11 cellular contexts compared by ENCODE assay signal in the genomic region with DNA sequence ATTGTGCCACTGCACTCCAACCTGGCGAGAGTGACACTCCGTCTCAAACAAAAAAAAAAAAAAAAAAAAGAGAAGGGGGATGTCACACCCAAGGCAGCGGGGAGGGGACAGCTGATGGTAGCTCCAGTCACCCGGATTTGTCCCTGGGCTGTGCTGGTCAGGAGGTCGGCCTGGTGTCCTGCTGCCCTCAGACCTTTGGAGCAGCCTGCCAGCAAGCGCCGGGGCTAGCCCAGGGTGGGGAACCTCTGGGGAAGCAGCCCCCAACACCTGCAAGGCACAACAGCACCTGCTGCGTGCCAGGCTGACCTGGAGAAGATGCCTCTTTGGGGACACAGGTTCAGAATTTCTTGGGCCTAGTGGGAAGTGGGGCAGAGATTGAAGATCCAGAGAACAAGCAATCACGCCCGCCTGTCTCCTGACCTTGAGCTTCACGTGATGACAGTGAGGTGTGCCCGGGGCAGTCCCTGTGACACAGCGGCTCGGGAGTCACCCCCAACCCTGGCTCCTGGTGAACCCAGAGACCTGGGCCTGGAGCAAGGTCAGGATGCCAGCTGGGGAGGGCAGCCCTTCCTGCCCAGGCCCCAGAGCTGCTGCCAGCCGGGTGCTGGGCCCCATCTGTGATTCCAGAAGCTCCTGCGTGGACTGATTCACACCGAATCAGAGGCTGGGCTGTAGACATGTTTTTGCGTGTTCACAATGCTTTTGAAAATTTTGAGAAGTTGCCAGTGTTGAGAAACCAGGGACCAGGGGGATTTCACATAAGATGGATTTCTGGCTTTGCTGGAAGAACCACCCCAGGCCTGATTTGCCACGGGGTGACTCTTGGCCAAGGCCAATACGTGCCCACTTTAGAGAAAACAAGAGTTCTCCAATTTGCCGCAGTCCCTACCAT.
DNase-seq lines count a peak whose midpoint lies in the region; ATAC-seq, FAIRE-seq and TF ChIP-seq lines count a peak whose summit lies in the region.
"Had no signal": no experiment of that assay in that cellular context is flagged by ENCODE, and none has a peak within 500 bp of the region (broad histone marks: within the 10 kb centered on the region; RNA-seq: fewer than 3 reads in every experiment).

No MANE protein-coding gene starts in this region.

- ATAC-seq in T-helper 17 cell: no peak
- ATAC-seq in pancreas: no peak
- ATAC-seq: natural killer cell treated with Interleukin-12 subunit alpha and Interleukin-12 subunit beta and Interleukin-15 and Interleukin-18, amount 100 ng/mL, for 72 hours had no signal

- POLR2A ChIA-PET in Caco-2 (lab: Charles Lee) (no interaction called here), endothelial cell of umbilical vein (lab: Charles Lee) (no interaction called here)

- no peaks in the 10 kb centered on the region for H3K27me3 Mint-ChIP-seq in Caco-2 (ENCODE audit: insufficient read depth, unreplicated experiment)
- H3K27me3 Mint-ChIP-seq in T-helper 17 cell: no peaks in the 10 kb centered on the region
- H3K27me3 Mint-ChIP-seq: natural killer cell treated with Interleukin-12 subunit alpha and Interleukin-12 subunit beta and Interleukin-15 and Interleukin-18, amount 100 ng/mL, for 72 hours had no signal

- no peaks in the 10 kb centered on the region for H3K27me3 ChIP-seq in Caco-2 (replicated peaks; ENCODE audit: control insufficient read depth, insufficient read depth, low read length)
- no peaks in the 10 kb centered on the region for H3K27me3 ChIP-seq in endothelial cell of umbilical vein (ENCODE audit: control insufficient read depth in 2 of 2, insufficient read depth in 2 of 2, low read length in 2 of 2)
- H3K27me3 ChIP-seq in pancreas: no peaks in the 10 kb centered on the region

- 57 to 58% methylated on average over 21 of the region's 21 CpGs for WGBS in pancreas, 2 donors

- CTCF ChIA-PET in Caco-2 (lab: Charles Lee): no interaction called here
- CTCF ChIA-PET in endothelial cell of umbilical vein (lab: Charles Lee): interaction anchor here (1.4 to 1.5 kb wide), 2 partner anchors 9 to 38 kb away, joined by 3 to 4 read pairs; no protein-coding TSS in a partner anchor

- peaks cover 2% of the 10 kb centered on the region for H3K36me3 ChIP-seq in Caco-2 (ENCODE audit: control insufficient read depth, insufficient read depth, low read length)
- peaks cover 6 to 67% of the 10 kb centered on the region in 2 experiments for H3K36me3 ChIP-seq in endothelial cell of umbilical vein (ENCODE audit: control insufficient read depth in 2 of 2, extremely low read depth in 1 of 2, insufficient read depth in 2 of 2, low read length in 2 of 2)
- H3K36me3 ChIP-seq in pancreas: peaks cover 0 to 28% (median 13%) of the 10 kb centered on the region in 3 donors

- dilution Hi-C loops in endothelial cell of umbilical vein (cut with MboI; ENCODE audit: extremely low pct_ligation_motif_present, low sequenced_read_pairs): no loop called here

- intact Hi-C loops in Caco-2 (cut with micrococcal nuclease; ENCODE audit: unreplicated experiment) (no loop called here), endothelial cell of umbilical vein (cut with micrococcal nuclease) (no loop called here), pancreas (cut with DNase I) (no loop called here)

- H3K9ac ChIP-seq in endothelial cell of umbilical vein (replicated peaks; ENCODE audit: extremely low read depth, insufficient read depth, low read length): no peak overlapping the region

- peak; percentile 25 for TF ChIP-seq POLR2A in endothelial cell of umbilical vein (IDR thresholded peaks at IDR 0.05; ENCODE audit: low read depth, low read length)

- H3K4me2 ChIP-seq in endothelial cell of umbilical vein (ENCODE audit: insufficient read depth, low read length): no peak overlapping the region

- H3K4me3 Mint-ChIP-seq in Caco-2 (ENCODE audit: unreplicated experiment) (no peak overlapping the region), T-helper 17 cell (no peak overlapping the region)
- H3K4me3 Mint-ChIP-seq: natural killer cell treated with Interleukin-12 subunit alpha and Interleukin-12 subunit beta and Interleukin-15 and Interleukin-18, amount 100 ng/mL, for 72 hours had no signal

- DNase-seq in Caco-2 (no peak), T-helper 17 cell (no peak), endothelial cell of umbilical vein (ENCODE audit: low read depth, low spot score) (no peak), pancreas (no peak), NOMO-1 treated with dmso at 0.1 percent for 144 hours (lab: John Stamatoyannopoulos, UW; ENCODE audit: unreplicated experiment) (no peak), SIG-M5 (lab: John Stamatoyannopoulos, UW) (no peak)
- DNase-seq in stimulated activated naive CD4-positive, alpha-beta T cell treated with Interleukin-2 at 50 U/mL for 16 hours (lab: John Stamatoyannopoulos, UW): no peak
- DNase-seq in activated CD4-positive, CD25-positive, alpha-beta regulatory T cell treated with anti-CD3 and anti-CD28 coated beads, Interleukin-2, amount 50 U/mL, for 72 hours: no peak
- DNase-seq: NCI-H748 treated with DMSO at 0.1 percent for 48 hours; stimulated activated CD4-positive, alpha-beta T cell treated with anti-CD3 and anti-CD28 coated beads, Interleukin-4, amount 100 ng/mL, for 24 hours had no signal

- H3K27ac ChIP-seq in endothelial cell of umbilical vein (ENCODE audit: insufficient read depth, low read depth, low read length) (no peak overlapping the region), pancreas (peak overlapping the region in 3 of 4 donors; percentile 76 to 81 (median 80))

- no TSS peak for BruUV-seq in Caco-2 (replicated peaks; lab: Mats Ljungman, UMichigan)
- BruUV-seq in endothelial cell of umbilical vein (replicated peaks; lab: Mats Ljungman, UMichigan): no TSS peak

- H3K79me2 ChIP-seq in endothelial cell of umbilical vein (ENCODE audit: control insufficient read depth, insufficient read depth, low read length): peaks cover 56% of the 10 kb centered on the region

- FAIRE-seq in endothelial cell of umbilical vein (lab: Jason Lieb, UNC): no peak
- no peak for FAIRE-seq in pancreas (lab: Jason Lieb, UNC)

- H3K4me1 Mint-ChIP-seq in Caco-2 (ENCODE audit: low read depth, unreplicated experiment): no peaks in the 10 kb centered on the region
- H3K4me1 Mint-ChIP-seq in T-helper 17 cell: peaks cover 7% of the 10 kb centered on the region

- TF ChIP-seq CTCF in Caco-2 (IDR thresholded peaks at IDR 0.05; ENCODE audit: insufficient read depth in 1 of 2, low read depth in 1 of 2, low read length in 1 of 2, severe bottlenecking in 1 of 2, unreplicated experiment in 1 of 2): no peak
- TF ChIP-seq CTCF in endothelial cell of umbilical vein (IDR thresholded peaks at IDR 0.05; ENCODE audit: extremely low read depth in 1 of 2, insufficient read depth in 1 of 2, low read depth in 1 of 2, low read length in 2 of 2): no peak
- TF ChIP-seq CTCF in pancreas (IDR thresholded peaks at IDR 0.05): no peak

- no peak overlapping the region for H3K4me3 ChIP-seq in Caco-2 (ENCODE audit: low read depth, low read length)
- H3K4me3 ChIP-seq in endothelial cell of umbilical vein (replicated peaks in 1 of 3; ENCODE audit: insufficient read depth in 1 of 3, low read depth in 1 of 3, low read length in 3 of 3): no peak overlapping the region
- no peak overlapping the region for H3K4me3 ChIP-seq in pancreas

- H3K9me3 ChIP-seq in Caco-2: no peaks in the 10 kb centered on the region
- H3K9me3 ChIP-seq in T-helper 17 cell (ENCODE audit: control insufficient read depth, low read length, poor library complexity, severe bottlenecking): no peaks in the 10 kb centered on the region
- no peaks in the 10 kb centered on the region for H3K9me3 ChIP-seq in endothelial cell of umbilical vein (replicated peaks; ENCODE audit: control insufficient read depth, insufficient read depth, low read length)
- no peaks in the 10 kb centered on the region for H3K9me3 ChIP-seq in pancreas

- H3K36me3 Mint-ChIP-seq in Caco-2 (ENCODE audit: insufficient read depth, unreplicated experiment) (peaks cover 45% of the 10 kb centered on the region), T-helper 17 cell (ENCODE audit: low read depth) (peaks cover 3% of the 10 kb centered on the region)

- no peaks in the 10 kb centered on the region for H3K9me1 ChIP-seq in endothelial cell of umbilical vein (replicated peaks; ENCODE audit: control insufficient read depth, extremely low read depth, insufficient read depth, low read length)

- H3K27ac Mint-ChIP-seq in Caco-2 (ENCODE audit: unreplicated experiment): peak overlapping the region; percentile 11
- H3K27ac Mint-ChIP-seq in T-helper 17 cell: peak overlapping the region; percentile 54
- H3K27ac Mint-ChIP-seq: natural killer cell treated with Interleukin-12 subunit alpha and Interleukin-12 subunit beta and Interleukin-15 and Interleukin-18, amount 100 ng/mL, for 72 hours had no signal

- no peaks in the 10 kb centered on the region for H3K9me3 Mint-ChIP-seq in Caco-2 (ENCODE audit: unreplicated experiment)
- H3K9me3 Mint-ChIP-seq: natural killer cell treated with Interleukin-12 subunit alpha and Interleukin-12 subunit beta and Interleukin-15 and Interleukin-18, amount 100 ng/mL, for 72 hours had no signal

- H4K20me1 ChIP-seq in endothelial cell of umbilical vein (replicated peaks; ENCODE audit: control insufficient read depth, extremely low read depth, insufficient read depth, low read length): no peaks in the 10 kb centered on the region

- H3K4me1 ChIP-seq in Caco-2 (no peaks in the 10 kb centered on the region), endothelial cell of umbilical vein (ENCODE audit: control insufficient read depth, extremely low read depth, insufficient read depth, low read length) (no peaks in the 10 kb centered on the region), pancreas (peaks cover 29 to 53% (median 29%) of the 10 kb centered on the region in 3 donors)

- H2AFZ ChIP-seq in endothelial cell of umbilical vein (ENCODE audit: low read depth, low read length): no peak overlapping the region

TF ChIP-seq in endothelial cell of umbilical vein, 7 proteins besides CTCF, POLR2A, EP300 and RAD21:
- TF ChIP-seq GATA2 (IDR thresholded peaks at IDR 0.05; ENCODE audit: insufficient read depth, insufficient read length, low read depth, low read length) (no peak), MYC (IDR thresholded peaks at IDR 0.05; ENCODE audit: low read depth, low read length) (no peak), JUN (IDR thresholded peaks at IDR 0.05; ENCODE audit: borderline replicate concordance, insufficient read depth, insufficient read length, low read depth) (no peak), FOS (IDR thresholded peaks at IDR 0.05; ENCODE audit: borderline replicate concordance, insufficient read depth, low read length) (no peak), EZH2 (IDR thresholded peaks at IDR 0.05; ENCODE audit: borderline replicate concordance, low read depth, low read length, severe bottlenecking) (no peak), POLR2AphosphoS5 (IDR thresholded peaks at IDR 0.05; ENCODE audit: insufficient read depth, low read depth, low read length) (no peak)
- TF ChIP-seq, protein P1, sequence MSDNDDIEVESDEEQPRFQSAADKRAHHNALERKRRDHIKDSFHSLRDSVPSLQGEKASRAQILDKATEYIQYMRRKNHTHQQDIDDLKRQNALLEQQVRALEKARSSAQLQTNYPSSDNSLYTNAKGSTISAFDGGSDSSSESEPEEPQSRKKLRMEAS (IDR thresholded peaks at IDR 0.05; ENCODE audit: insufficient read depth, insufficient read length): no peak
